8 cellular contexts compared by ENCODE assay signal in the genomic region with DNA sequence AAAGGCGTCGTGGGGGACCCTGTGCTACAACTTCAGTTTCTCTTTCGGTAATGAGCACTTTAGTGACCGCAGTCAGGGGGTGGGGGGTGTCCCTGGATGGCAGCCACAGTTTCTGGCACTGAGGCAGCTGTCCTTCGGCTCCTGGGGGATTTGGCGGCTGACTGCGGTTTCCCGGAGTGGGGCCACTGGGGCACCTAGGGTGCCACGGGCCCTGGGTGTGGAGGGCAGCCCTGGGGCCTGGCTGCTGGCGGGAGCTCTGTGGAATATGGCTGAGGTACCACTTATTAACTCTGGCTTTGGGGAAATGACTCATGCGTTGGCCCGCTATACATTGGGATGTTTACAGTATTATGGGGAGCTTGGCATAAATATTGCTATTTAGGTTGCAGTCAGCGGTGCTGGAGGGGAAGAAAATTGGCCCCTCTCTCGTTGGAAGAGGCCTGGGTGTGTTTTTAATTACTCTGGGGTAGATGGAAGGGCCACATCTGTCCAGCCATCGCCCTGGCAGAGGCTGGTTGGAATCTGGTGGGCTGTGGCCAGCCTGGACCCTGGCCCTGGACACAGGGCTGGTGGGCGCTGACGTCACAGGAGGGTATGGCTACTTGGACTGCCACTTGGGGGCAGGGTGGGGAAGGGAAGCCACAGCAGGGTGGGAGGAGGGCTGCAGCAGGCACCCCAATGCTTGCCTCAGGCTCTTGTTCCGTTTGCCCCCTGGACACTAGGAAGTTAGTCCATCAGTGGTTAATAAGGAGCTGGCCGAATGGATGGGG. TPM values are rescaled to one million over a fixed set of nuclear protein-coding genes. Genes with fewer than 3 reads are reported as not detected.
DNase-seq lines count a peak whose midpoint lies in the region; ATAC-seq and TF ChIP-seq lines count a peak whose summit lies in the region.

No MANE protein-coding gene starts in this region.

- intact Hi-C loops in heart right ventricle (cut with DNase I), result no loop called here

- 74% methylated on average over 19 of the region's 19 CpGs for WGBS in heart right ventricle, 2 donors

- H3K27ac ChIP-seq in OCI-LY3 (ENCODE audit: low read length), result peak overlapping the region; percentile 59
- H3K27ac ChIP-seq in duodenal mucosa (ENCODE audit: low read depth, low read length), result no peak overlapping the region
- no peak overlapping the region for H3K27ac ChIP-seq in heart right ventricle

- ATAC-seq in heart right ventricle (no peak), HG03469 (IDR thresholded peaks at IDR 0.05; ENCODE audit: unreplicated experiment) (no peak), HG02610 (IDR thresholded peaks at IDR 0.05; ENCODE audit: unreplicated experiment) (no peak)

- H3K4me3 ChIP-seq in OCI-LY3 (ENCODE audit: low read length), result peak overlapping the region; percentile 79
- peak overlapping the region; percentile 76 to 78 for H3K4me3 ChIP-seq in duodenal mucosa (ENCODE audit: low read depth in 1 of 2, low read length in 2 of 2)
- H3K4me3 ChIP-seq in heart right ventricle, result no peak overlapping the region

- H3K27me3 ChIP-seq in OCI-LY3 (ENCODE audit: low read depth, low read length), result peaks cover 24% of the 10 kb centered on the region
- peaks cover 0 to 3% of the 10 kb centered on the region in 2 donors for H3K27me3 ChIP-seq in duodenal mucosa (ENCODE audit: control insufficient read depth in 1 of 2, insufficient read depth in 2 of 2, low read length in 2 of 2)
- H3K27me3 ChIP-seq in heart right ventricle, result peaks cover 0 to 55% (median 42%) of the 10 kb centered on the region in 7 donors

- H3K9me3 ChIP-seq in OCI-LY3 (ENCODE audit: insufficient read depth, low read length), result no peaks in the 10 kb centered on the region
- no peaks in the 10 kb centered on the region for H3K9me3 ChIP-seq in duodenal mucosa (ENCODE audit: control insufficient read depth in 1 of 2, low read length in 2 of 2)
- H3K9me3 ChIP-seq in heart right ventricle, result no peaks in the 10 kb centered on the region

- no peak overlapping the region for H2AFZ ChIP-seq in OCI-LY3 (ENCODE audit: low read depth, low read length)

- H3K36me3 ChIP-seq in OCI-LY3 (replicated peaks; ENCODE audit: low read depth, low read length), result no peaks in the 10 kb centered on the region
- no peaks in the 10 kb centered on the region for H3K36me3 ChIP-seq in duodenal mucosa (ENCODE audit: control insufficient read depth in 1 of 2, insufficient read depth in 2 of 2, low read length in 2 of 2)
- H3K36me3 ChIP-seq in heart right ventricle, result no peaks in the 10 kb centered on the region

- peaks cover 68% of the 10 kb centered on the region for H3K4me1 ChIP-seq in OCI-LY3 (ENCODE audit: low read length)
- H3K4me1 ChIP-seq in duodenal mucosa (ENCODE audit: control insufficient read depth in 1 of 2, insufficient read depth in 2 of 2, low read length in 2 of 2), result peaks cover 50% of the 10 kb centered on the region in 2 donors
- H3K4me1 ChIP-seq in heart right ventricle, result peaks cover 0 to 44% (median 8%) of the 10 kb centered on the region in 9 donors

- H3K9ac ChIP-seq in OCI-LY3 (ENCODE audit: low read length), result peak overlapping the region; percentile 32; the same call in 1 of the 2 replicates
- H3K9ac ChIP-seq in duodenal mucosa (ENCODE audit: low read depth in 1 of 2, low read length in 2 of 2), result peak overlapping the region; percentile 63 to 74

- DNase-seq in NCI-H1092 treated with DMSO at 0.1 percent for 48 hours (lab: John Stamatoyannopoulos, UW) (peak; percentile 12), NCI-H1092 (lab: John Stamatoyannopoulos, UW) (no peak), heart right ventricle (no peak)
- DNase-seq in stimulated activated CD4-positive, alpha-beta T cell treated with anti-CD3 and anti-CD28 coated beads, Interleukin-2, amount 100 ng/mL, for 48 hours, result peak; percentile 8 to 40

- TF ChIP-seq CTCF in OCI-LY3 (IDR thresholded peaks at IDR 0.05; ENCODE audit: low read depth, low read length), result no peak
- TF ChIP-seq CTCF in heart right ventricle (IDR thresholded peaks at IDR 0.05), result no peak

- H3K4me2 ChIP-seq in OCI-LY3 (ENCODE audit: low read length), result peak overlapping the region; percentile 93

- H3K79me2 ChIP-seq in OCI-LY3 (ENCODE audit: low read length), result peaks cover 12% of the 10 kb centered on the region

- H4K20me1 ChIP-seq in OCI-LY3 (ENCODE audit: insufficient read depth, low read length), result peaks cover 46% of the 10 kb centered on the region

RNA-seq across cellular contexts. Expression of a gene that starts 2.0 kb away (rescaled TPM):
- 1 to 10 TPM in 4 of 10 donors, under 1 TPM in 6; 0.34 to 5.0 (median 0.85) TPM for total RNA-seq in heart right ventricle
- 1 to 10 TPM in 1 of 2 donors, under 1 TPM in 1; 0.15 to 1.5 TPM for polyA plus RNA-seq in heart right ventricle

RNA-seq across cellular contexts. Expression of a gene that starts 59.7 kb away (rescaled TPM):
- 100 to 1,000 TPM in 2 of 10 donors, 10 to 100 TPM in 8; 10.0 to 367 (median 21.8) TPM for total RNA-seq in heart right ventricle
- polyA plus RNA-seq in heart right ventricle, result 100 to 1,000 TPM in 1 of 2 donors, 10 to 100 TPM in 1; 32.3 to 100 TPM

Comparison
In these comparisons a context has a peak if more than half of its experiments do, and no peak if none do; other contexts are left out.
1. DNase-seq: peak in NCI-H1092 treated with DMSO at 0.1 percent for 48 hours (single experiment) and stimulated activated CD4-positive, alpha-beta T cell treated with anti-CD3 and anti-CD28 coated beads, Interleukin-2, amount 100 ng/mL, for 48 hours (2 of 2); none in NCI-H1092 (single experiment) and heart right ventricle (0 of 2).
2. H3K4me3 ChIP-seq: peak in OCI-LY3 (single experiment) and duodenal mucosa (2 of 2); none in heart right ventricle (0 of 10).